8 cellular contexts compared by ENCODE assay signal in genomic region chr5:136133416-136134383, GRCh38. TPM values are rescaled to one million over a fixed set of nuclear protein-coding genes. Genes with fewer than 3 reads are reported as not detected.
DNase-seq lines count a peak whose midpoint lies in the region; ATAC-seq and TF ChIP-seq lines count a peak whose summit lies in the region.

No MANE protein-coding gene starts in this region.

- no peaks in the 10 kb centered on the region for H3K36me3 ChIP-seq in ovary

- ATAC-seq in HG02798 (IDR thresholded peaks at IDR 0.05; ENCODE audit: poor library complexity, unreplicated experiment) (peak; percentile 12), left cardiac atrium (peak; percentile 48 to 50), GM18858 (IDR thresholded peaks at IDR 0.05; ENCODE audit: unreplicated experiment) (no peak)

- no peak for DNase-seq in activated CD4-positive, alpha-beta T cell treated with anti-CD3 and anti-CD28 coated beads, Interleukin-2, amount 10 ng/mL, durations not matched to agents 7 days and 5 days
- no peak for DNase-seq in activated CD4-positive, alpha-beta T cell treated with anti-CD3 and anti-CD28 coated beads for 48 hours
- DNase-seq in NCI-H524 (lab: John Stamatoyannopoulos, UW) (peak; percentile 59 to 61), amygdala (lab: John Stamatoyannopoulos, UW) (peak in 31 of 56 donors; percentile 3 to 57 (median 26)), left cardiac atrium (peak; percentile 66), ovary (peak; percentile 40 to 63 (median 51))

- no peaks in the 10 kb centered on the region for H3K27me3 ChIP-seq in ovary

- H3K36me3 Mint-ChIP-seq in activated CD4-positive, alpha-beta T cell treated with anti-CD3 and anti-CD28 coated beads, Interleukin-2, amount 10 ng/mL, durations not matched to agents 7 days and 5 days (ENCODE audit: low read depth): no peaks in the 10 kb centered on the region

- H3K27ac Mint-ChIP-seq in activated CD4-positive, alpha-beta T cell treated with anti-CD3 and anti-CD28 coated beads, Interleukin-2, amount 10 ng/mL, durations not matched to agents 7 days and 5 days: peak overlapping the region; percentile 80

- H3K27ac ChIP-seq in ovary: peak overlapping the region; percentile 89 to 91

- TF ChIP-seq EP300 in ovary (IDR thresholded peaks at IDR 0.05): no peak

- WGBS in ovary, 3 donors: 1 to 2% (median 1%) methylated on average over 25 of the region's 25 CpGs

- peaks cover 57% of the 10 kb centered on the region for H3K27me3 Mint-ChIP-seq in activated CD4-positive, alpha-beta T cell treated with anti-CD3 and anti-CD28 coated beads, Interleukin-2, amount 10 ng/mL, durations not matched to agents 7 days and 5 days

- POLR2A ChIA-PET in activated CD4-positive, alpha-beta T cell treated with anti-CD3 and anti-CD28 coated beads, Interleukin-2, amount 10 ng/mL, durations not matched to agents 7 days and 5 days (lab: Charles Lee): no interaction called here

- TF ChIP-seq CTCF in ovary (IDR thresholded peaks at IDR 0.05): no peak

- H3K4me1 Mint-ChIP-seq in activated CD4-positive, alpha-beta T cell treated with anti-CD3 and anti-CD28 coated beads, Interleukin-2, amount 10 ng/mL, durations not matched to agents 7 days and 5 days: peaks cover 18% of the 10 kb centered on the region

- H3K4me1 ChIP-seq in ovary (ENCODE audit: insufficient read depth): peaks cover 6% of the 10 kb centered on the region

- peak overlapping the region; percentile 81 for H3K4me3 Mint-ChIP-seq in activated CD4-positive, alpha-beta T cell treated with anti-CD3 and anti-CD28 coated beads, Interleukin-2, amount 10 ng/mL, durations not matched to agents 7 days and 5 days

- no peaks in the 10 kb centered on the region for H3K9me3 ChIP-seq in ovary

- peak overlapping the region; percentile 75 for H3K4me3 ChIP-seq in ovary

- TF ChIP-seq POLR2A in ovary (IDR thresholded peaks at IDR 0.05): no peak

- intact Hi-C loops in left cardiac atrium (cut with DNase I): loop anchor here in 1 of 2 donors (5.0 kb wide), 1 partner anchor 46 kb away; no protein-coding TSS in a partner anchor
- intact Hi-C loops in ovary (cut with DNase I): loop anchor here in 1 of 4 donors (10.0 kb wide), 1 partner anchor 49 kb away; no protein-coding TSS in a partner anchor

- CTCF ChIA-PET in activated CD4-positive, alpha-beta T cell treated with anti-CD3 and anti-CD28 coated beads, Interleukin-2, amount 10 ng/mL, durations not matched to agents 7 days and 5 days (lab: Charles Lee): no interaction called here

- no peaks in the 10 kb centered on the region for H3K9me3 Mint-ChIP-seq in activated CD4-positive, alpha-beta T cell treated with anti-CD3 and anti-CD28 coated beads, Interleukin-2, amount 10 ng/mL, durations not matched to agents 7 days and 5 days

RNA-seq across cellular contexts. Expression of gene SMAD5, which starts 1.1 kb away (rescaled TPM):
- total RNA-seq in activated CD4-positive, alpha-beta T cell treated with anti-CD3 and anti-CD28 coated beads, Interleukin-2, amount 10 ng/mL, durations not matched to agents 7 days and 5 days: 1 to 10 TPM; 8.6 to 9.3 TPM
- total RNA-seq in left cardiac atrium (10 to 100 TPM; 43.1 to 50.8 TPM), ovary (100 to 1,000 TPM in 5 of 7 donors, 10 to 100 TPM in 2; 41.8 to 130 (median 112) TPM)
- polyA plus RNA-seq in ovary: 10 to 100 TPM; 20.3 to 33.7 TPM

RNA-seq across cellular contexts. Expression of gene SMIM32, which starts 59.3 kb away (rescaled TPM):
- total RNA-seq in activated CD4-positive, alpha-beta T cell treated with anti-CD3 and anti-CD28 coated beads, Interleukin-2, amount 10 ng/mL, durations not matched to agents 7 days and 5 days: not detected
- not detected for total RNA-seq in left cardiac atrium
- total RNA-seq in ovary: under 1 TPM in 1 of 7 donors, not detected in 6; 0.13 TPM
- not detected for polyA plus RNA-seq in ovary

Comparison
In these comparisons a context has a peak if more than half of its experiments do, and no peak if none do; other contexts are left out.
1. DNase-seq: peak in NCI-H524 (2 of 2), amygdala (31 of 56), left cardiac atrium (single experiment) and ovary (5 of 5); none in activated CD4-positive, alpha-beta T cell treated with anti-CD3 and anti-CD28 coated beads, Interleukin-2, amount 10 ng/mL, durations not matched to agents 7 days and 5 days (single experiment) and activated CD4-positive, alpha-beta T cell treated with anti-CD3 and anti-CD28 coated beads for 48 hours (single experiment).
2. RNA of gene SMAD5, which starts 1.1 kb away (total RNA-seq): 41.8 to 130 TPM in ovary and 43.1 to 50.8 TPM in left cardiac atrium; 8.6 to 9.3 TPM in activated CD4-positive, alpha-beta T cell treated with anti-CD3 and anti-CD28 coated beads, Interleukin-2, amount 10 ng/mL, durations not matched to agents 7 days and 5 days; every median in the first group is over 4 times any median in the second.